ENCODE assay signal across 9 cellular contexts in genomic region chr2:217900010-217900779, GRCh38.
A peak's percentile ranks its signal among the peaks of the same experiment; 100 is the strongest.
DNase-seq lines count a peak whose midpoint lies in the region; FAIRE-seq and TF ChIP-seq lines count a peak whose summit lies in the region.
"Had no signal": no experiment of that assay in that cellular context is flagged by ENCODE, and none has a peak within 500 bp of the region (broad histone marks: within the 10 kb centered on the region; RNA-seq: fewer than 3 reads in every experiment).

No MANE protein-coding gene starts in this region.

- H3K27ac ChIP-seq in liver (ENCODE audit: low read depth in 1 of 2, low read length in 2 of 2): peak overlapping the region; percentile 95 to 97
- H3K27ac ChIP-seq in brain microvascular endothelial cell: no peak overlapping the region

- peak in 1 of 2 donors; percentile 8 for TF ChIP-seq RAD21 in liver (IDR thresholded peaks at IDR 0.05)

- no peak overlapping the region for H3K4me3 ChIP-seq in liver (ENCODE audit: low read depth in 1 of 3, low read length in 3 of 3)
- no peak overlapping the region for H3K4me3 ChIP-seq in brain microvascular endothelial cell (ENCODE audit: low read depth, low read length)

- peaks cover 51 to 90% (median 69%) of the 10 kb centered on the region in 4 donors for H3K4me1 ChIP-seq in liver (ENCODE audit: control insufficient read depth in 4 of 4, insufficient read depth in 4 of 4, low read length in 3 of 4)

- WGBS in liver: 40% methylated on average over 16 of the region's 16 CpGs

- H3K9me3 ChIP-seq in liver (ENCODE audit: control insufficient read depth in 4 of 4, low read length in 3 of 4): no peaks in the 10 kb centered on the region

- in situ Hi-C loops in brain microvascular endothelial cell (cut with HindIII; ENCODE audit: low pct_ligation_motif_present, low sequenced_read_pairs): no loop called here

- H3K9ac ChIP-seq in liver (ENCODE audit: low read depth in 1 of 2, low read length in 2 of 2): peak overlapping the region in 1 of 2 donors; percentile 11

- TF ChIP-seq CTCF in liver (IDR thresholded peaks at IDR 0.05; ENCODE audit: low read depth, low read length, missing input control) (no peak), brain microvascular endothelial cell (IDR thresholded peaks at IDR 0.05; ENCODE audit: low read depth, low read length, missing control alignments) (no peak)

- DNase-seq in SIG-M5 treated with dmso at 0.1 percent for 504 hours (lab: John Stamatoyannopoulos, UW; ENCODE audit: unreplicated experiment): peak; percentile 48
- DNase-seq in SIG-M5 (lab: John Stamatoyannopoulos, UW): no peak
- DNase-seq in SKM-1 treated with dmso at 0.1 percent for 144 hours (lab: John Stamatoyannopoulos, UW; ENCODE audit: unreplicated experiment): peak; percentile 69
- DNase-seq in urothelium cell line (ENCODE audit: low spot score): no peak
- DNase-seq in GM19238 (ENCODE audit: insufficient read length, low spot score): no peak
- DNase-seq in activated gamma-delta T cell treated with Interleukin-2 at 50 U/mL for 16 hours: no peak
- no peak for DNase-seq in brain microvascular endothelial cell
- DNase-seq: midbrain had no signal

- H3K27me3 ChIP-seq in liver (ENCODE audit: control insufficient read depth in 4 of 4, insufficient read depth in 4 of 4, low read length in 3 of 4) (no peaks in the 10 kb centered on the region), brain microvascular endothelial cell (replicated peaks) (no peaks in the 10 kb centered on the region)

- peaks cover 2 to 18% (median 11%) of the 10 kb centered on the region in 4 donors for H3K36me3 ChIP-seq in liver (ENCODE audit: control insufficient read depth in 4 of 4, insufficient read depth in 3 of 4, low read depth in 1 of 4, low read length in 3 of 4)
- peaks cover 19% of the 10 kb centered on the region for H3K36me3 ChIP-seq in brain microvascular endothelial cell (replicated peaks)

- FAIRE-seq in urothelium cell line (lab: Jason Lieb, UNC): peak; percentile 5

TF ChIP-seq in liver, 16 proteins besides CTCF, POLR2A, EP300 and RAD21:
- TF ChIP-seq TAF1 (conservative IDR thresholded peaks at IDR 0.05) (no peak), NR2F2 (IDR thresholded peaks at IDR 0.05) (no peak), YY1 (IDR thresholded peaks at IDR 0.05) (no peak), REST (IDR thresholded peaks at IDR 0.05) (no peak), FOXA2 (IDR thresholded peaks at IDR 0.05) (peak; percentile 51), RXRA (IDR thresholded peaks at IDR 0.05) (peak in 1 of 2 donors; percentile 22), JUND (IDR thresholded peaks at IDR 0.05) (peak in 1 of 2 donors; percentile 72), ZBTB33 (IDR thresholded peaks at IDR 0.05) (no peak), GABPA (IDR thresholded peaks at IDR 0.05 in 1 of 2, conservative IDR thresholded peaks at IDR 0.05 in 1 of 2) (no peak), HNF4A (conservative IDR thresholded peaks at IDR 0.05) (peak in 1 of 2 donors; percentile 15), SP1 (IDR thresholded peaks at IDR 0.05) (no peak)
- TF ChIP-seq, protein P1, sequence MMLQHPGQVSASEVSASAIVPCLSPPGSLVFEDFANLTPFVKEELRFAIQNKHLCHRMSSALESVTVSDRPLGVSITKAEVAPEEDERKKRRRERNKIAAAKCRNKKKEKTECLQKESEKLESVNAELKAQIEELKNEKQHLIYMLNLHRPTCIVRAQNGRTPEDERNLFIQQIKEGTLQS (IDR thresholded peaks at IDR 0.05): no peak

Comparison
In these comparisons a context has a peak if more than half of its experiments do, and no peak if none do; other contexts are left out.
1. DNase-seq: peak in SIG-M5 treated with dmso at 0.1 percent for 504 hours (single experiment) and SKM-1 treated with dmso at 0.1 percent for 144 hours (single experiment); none in SIG-M5 (single experiment), urothelium cell line (single experiment), GM19238 (single experiment), activated gamma-delta T cell treated with Interleukin-2 at 50 U/mL for 16 hours (single experiment) and brain microvascular endothelial cell (single experiment).